In the genomic region with DNA sequence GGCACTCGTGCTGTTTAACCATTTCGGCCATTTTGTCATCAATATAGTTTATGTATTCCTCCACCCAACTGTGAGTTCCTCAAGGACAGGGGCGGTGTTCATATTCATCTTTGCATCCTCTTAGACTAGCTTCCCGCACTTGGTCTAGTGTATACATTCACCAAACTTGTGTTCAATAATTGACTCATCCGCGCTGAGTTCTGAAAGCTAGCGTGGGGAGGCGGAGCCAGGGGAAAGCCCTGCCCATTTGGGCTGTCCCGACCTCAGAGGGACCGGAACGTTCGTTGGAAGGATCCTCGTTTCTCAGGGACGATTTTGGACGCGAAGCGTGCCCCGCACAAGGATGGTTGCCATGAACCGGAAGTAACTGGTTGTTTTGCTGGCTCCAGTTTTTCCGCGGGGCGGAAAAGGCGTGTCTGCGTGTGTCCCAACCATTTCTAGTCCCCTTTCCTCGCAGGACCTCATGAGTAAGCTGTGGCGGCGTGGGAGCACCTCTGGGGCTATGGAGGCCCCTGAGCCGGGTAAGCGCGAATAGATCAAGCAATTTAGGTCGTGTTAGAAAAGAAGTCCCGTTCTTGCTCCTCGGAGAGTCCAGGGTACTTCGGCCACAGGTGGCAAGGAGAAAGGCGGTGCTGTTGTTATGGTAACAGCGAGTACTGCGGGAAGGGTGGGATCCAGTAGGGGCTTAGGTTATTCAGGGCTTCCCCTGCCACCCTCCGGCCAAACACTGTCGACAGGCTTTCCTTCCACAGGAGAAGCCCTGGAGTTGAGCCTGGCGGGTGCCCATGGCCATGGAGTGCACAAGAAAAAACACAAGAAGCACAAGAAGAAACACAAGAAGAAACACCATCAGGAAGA, we compare ENCODE assay signal across 8 cellular contexts. TPM values are rescaled to one million over a fixed set of nuclear protein-coding genes. Genes with fewer than 3 reads are reported as not detected.
DNase-seq lines count a peak whose midpoint lies in the region; ATAC-seq, FAIRE-seq and TF ChIP-seq lines count a peak whose summit lies in the region.

A gene (plus strand): TSS at position 434 of the 858 bp plus-strand sequence. CDS start 30 bp downstream, at position 464.

- peak within 1 kb of the TSS; percentile 87 for H2AFZ ChIP-seq in OCI-LY3 (ENCODE audit: low read depth, low read length)

- no peaks in the 10 kb centered on the region for H3K36me3 ChIP-seq in OCI-LY3 (replicated peaks; ENCODE audit: low read depth, low read length)

- H3K9me3 ChIP-seq in OCI-LY3 (ENCODE audit: insufficient read depth, low read length) = no peaks in the 10 kb centered on the region

- peak within 1 kb of the TSS; percentile 54 for H3K27ac ChIP-seq in OCI-LY3 (ENCODE audit: low read length)

- TF ChIP-seq CTCF in OCI-LY3 (IDR thresholded peaks at IDR 0.05; ENCODE audit: low read depth, low read length) = no peak

- H3K4me3 ChIP-seq in OCI-LY3 (ENCODE audit: low read length) = peak within 1 kb of the TSS; percentile 85

- peak; percentile 42 for ATAC-seq in GM21515 (IDR thresholded peaks at IDR 0.05; ENCODE audit: unreplicated experiment)

- no peaks in the 10 kb centered on the region for H3K27me3 ChIP-seq in OCI-LY3 (ENCODE audit: low read depth, low read length)

- DNase-seq in Caki2 (ENCODE audit: low read depth) (peak; percentile 97), HuH-7 (ENCODE audit: low spot score) (peak; percentile 68), midbrain (lab: John Stamatoyannopoulos, UW) (peak; percentile 98)
- DNase-seq in activated CD8-positive, alpha-beta memory T cell treated with anti-CD3 and anti-CD28 coated beads, Interleukin-2, amount 50 U/mL, for 48 hours = peak; percentile 97
- DNase-seq in stimulated activated CD8-positive, alpha-beta memory T cell treated with anti-CD3 and anti-CD28 coated beads, Interleukin-2, amount 100 ng/mL, for 1 hour (ENCODE audit: low read depth in 2 of 2) = peak; percentile 94 to 95

- peaks cover 23% of the 10 kb centered on the region for H3K4me1 ChIP-seq in OCI-LY3 (ENCODE audit: low read length)

- H4K20me1 ChIP-seq in OCI-LY3 (ENCODE audit: insufficient read depth, low read length) = no peaks in the 10 kb centered on the region

- H3K79me2 ChIP-seq in OCI-LY3 (ENCODE audit: low read length) = peaks cover 20% of the 10 kb centered on the region

- peak; percentile 94 for FAIRE-seq in endometrium (lab: Jason Lieb, UNC)

- peak within 1 kb of the TSS; percentile 89 for H3K4me2 ChIP-seq in OCI-LY3 (ENCODE audit: low read length)

- H3K9ac ChIP-seq in OCI-LY3 (ENCODE audit: low read length) = peak within 1 kb of the TSS; percentile 68

- in situ Hi-C loops in Caki2 (cut with HindIII; ENCODE audit: low pct_unique_long_range_greater_than_20kb, low sequenced_read_pairs) = no loop called here

RNA-seq across cellular contexts. Expression of the gene that starts here (rescaled TPM):
- 13.5 and 37.7 TPM in 2 replicates for total RNA-seq in Caki2 (2014; rRNA removed; shearing (Covaris generic); ENCODE audit: low replicate concordance)

Comparison
In these comparisons a context has a peak if more than half of its experiments do, and no peak if none do; other contexts are left out.
1. Peak in every context shown above with its lines: DNase-seq, ATAC-seq, H3K4me3 ChIP-seq and H3K27ac ChIP-seq.